ENCODE assay signal across 8 cellular contexts in the genomic region with DNA sequence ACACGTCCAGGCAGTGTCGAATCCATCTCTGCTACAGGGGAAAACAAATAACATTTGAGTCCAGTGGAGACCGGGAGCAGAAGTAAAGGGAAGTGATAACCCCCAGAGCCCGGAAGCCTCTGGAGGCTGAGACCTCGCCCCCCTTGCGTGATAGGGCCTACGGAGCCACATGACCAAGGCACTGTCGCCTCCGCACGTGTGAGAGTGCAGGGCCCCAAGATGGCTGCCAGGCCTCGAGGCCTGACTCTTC. TPM values are rescaled to one million over a fixed set of nuclear protein-coding genes. Genes with fewer than 3 reads are reported as not detected.
A peak's percentile ranks its signal among the peaks of the same experiment; 100 is the strongest.
DNase-seq lines count a peak whose midpoint lies in the region; ATAC-seq and TF ChIP-seq lines count a peak whose summit lies in the region.

No MANE protein-coding gene starts in this region.

- H3K36me3 Mint-ChIP-seq in T-helper 17 cell (ENCODE audit: low read depth) = peaks cover 10% of the 10 kb centered on the region
- H3K36me3 Mint-ChIP-seq in glutamatergic neuron (ENCODE audit: unreplicated experiment) = peaks cover 4% of the 10 kb centered on the region
- H3K36me3 Mint-ChIP-seq in stimulated activated naive B cell treated with anti-CD40 and anti-IgM and Interleukin-4, amounts not matched to agents 10 μg/mL and 1 μg/mL and 100 μg/mL, for 72 hours = peaks cover 73 to 90% of the 10 kb centered on the region in 2 donors

- H3K4me3 Mint-ChIP-seq in T-helper 17 cell = peak overlapping the region; percentile 93
- peak overlapping the region; percentile 98 for H3K4me3 Mint-ChIP-seq in glutamatergic neuron (ENCODE audit: unreplicated experiment)
- H3K4me3 Mint-ChIP-seq in stimulated activated naive B cell treated with anti-CD40 and anti-IgM and Interleukin-4, amounts not matched to agents 10 μg/mL and 1 μg/mL and 100 μg/mL, for 72 hours = peak overlapping the region; percentile 98 to 99

- no peaks in the 10 kb centered on the region for H3K27me3 ChIP-seq in cardiac muscle cell

- ATAC-seq in T-helper 17 cell = no peak
- ATAC-seq in stimulated activated naive B cell treated with anti-CD40 and anti-IgM and Interleukin-4, amounts not matched to agents 10 μg/mL and 1 μg/mL and 100 μg/mL, for 72 hours (replicated peaks) = no peak

- no peaks in the 10 kb centered on the region for H3K4me1 ChIP-seq in cardiac muscle cell (ENCODE audit: low read depth)

- peaks cover 14% of the 10 kb centered on the region for H3K9me3 Mint-ChIP-seq in glutamatergic neuron (ENCODE audit: unreplicated experiment)
- H3K9me3 Mint-ChIP-seq in stimulated activated naive B cell treated with anti-CD40 and anti-IgM and Interleukin-4, amounts not matched to agents 10 μg/mL and 1 μg/mL and 100 μg/mL, for 72 hours = peaks cover 1 to 3% of the 10 kb centered on the region in 2 donors

- H3K4me1 Mint-ChIP-seq in T-helper 17 cell (peaks cover 35% of the 10 kb centered on the region), glutamatergic neuron (ENCODE audit: low read depth, unreplicated experiment) (peaks cover 23% of the 10 kb centered on the region)
- peaks cover 24 to 75% of the 10 kb centered on the region in 2 donors for H3K4me1 Mint-ChIP-seq in stimulated activated naive B cell treated with anti-CD40 and anti-IgM and Interleukin-4, amounts not matched to agents 10 μg/mL and 1 μg/mL and 100 μg/mL, for 72 hours

- peaks cover 39% of the 10 kb centered on the region for H3K36me3 ChIP-seq in cardiac muscle cell

- TF ChIP-seq CTCF in cardiac muscle cell (IDR thresholded peaks at IDR 0.05; ENCODE audit: low read depth, low read length) (no peak), glutamatergic neuron (IDR thresholded peaks at IDR 0.05; ENCODE audit: partially characterized antibody, unreplicated experiment) (no peak)

- intact Hi-C loops in cardiac septum (cut with DNase I) = loop anchor here (5.0 kb wide), 1 partner anchor 320 kb away; a partner anchor contains a TSS

- no peaks in the 10 kb centered on the region for H3K27me3 Mint-ChIP-seq in T-helper 17 cell
- H3K27me3 Mint-ChIP-seq in glutamatergic neuron (ENCODE audit: unreplicated experiment) = peaks cover 10% of the 10 kb centered on the region
- peaks cover 5 to 7% of the 10 kb centered on the region in 2 donors for H3K27me3 Mint-ChIP-seq in stimulated activated naive B cell treated with anti-CD40 and anti-IgM and Interleukin-4, amounts not matched to agents 10 μg/mL and 1 μg/mL and 100 μg/mL, for 72 hours

- peak overlapping the region; percentile 98 for H3K27ac Mint-ChIP-seq in T-helper 17 cell
- H3K27ac Mint-ChIP-seq in glutamatergic neuron (ENCODE audit: unreplicated experiment) = peak overlapping the region; percentile 97
- H3K27ac Mint-ChIP-seq in stimulated activated naive B cell treated with anti-CD40 and anti-IgM and Interleukin-4, amounts not matched to agents 10 μg/mL and 1 μg/mL and 100 μg/mL, for 72 hours = peak overlapping the region; percentile 100

- peak overlapping the region; percentile 80 for H3K27ac ChIP-seq in cardiac muscle cell

- no peaks in the 10 kb centered on the region for H3K9me3 ChIP-seq in cardiac muscle cell (ENCODE audit: low read depth)
- H3K9me3 ChIP-seq in T-helper 17 cell (ENCODE audit: control insufficient read depth, low read length, poor library complexity, severe bottlenecking) = no peaks in the 10 kb centered on the region

- DNase-seq in cardiac muscle cell (ENCODE audit: low read depth in 1 of 2, low spot score in 1 of 2) (no peak), cardiac septum (ENCODE audit: low spot score) (no peak), T-helper 17 cell (no peak), glutamatergic neuron (no peak), RPMI8226 (no peak), DMS53 treated with DMSO at 0.1 percent for 48 hours (lab: John Stamatoyannopoulos, UW; ENCODE audit: unreplicated experiment) (no peak), NCI-H1092 treated with DMSO at 0.1 percent for 48 hours (lab: John Stamatoyannopoulos, UW) (no peak)
- no peak for DNase-seq in stimulated activated naive B cell treated with anti-CD40 and anti-IgM and Interleukin-4, amounts not matched to agents 10 μg/mL and 1 μg/mL and 100 μg/mL, for 72 hours

- peak overlapping the region; percentile 33 for H3K4me3 ChIP-seq in cardiac muscle cell

RNA-seq across cellular contexts. Expression of a gene that starts 7.2 kb away (rescaled TPM):
- total RNA-seq in cardiac muscle cell (0.35 and 0.39 TPM in 2 replicates), cardiac septum (11.4 TPM), T-helper 17 cell (1 to 10 TPM; 3.9 to 8.1 TPM), glutamatergic neuron (ENCODE audit: unreplicated experiment) (not detected)
- 0.23 TPM in 1 of 2 replicates, not detected in the other for polyA plus RNA-seq in cardiac muscle cell

RNA-seq across cellular contexts. Expression of a gene that starts 10.5 kb away (rescaled TPM):
- total RNA-seq in cardiac muscle cell (71.5 and 78.9 TPM in 2 replicates), cardiac septum (33.8 TPM), T-helper 17 cell (10 to 100 TPM; 33.4 to 37.0 TPM), glutamatergic neuron (ENCODE audit: unreplicated experiment) (66.4 TPM)
- polyA plus RNA-seq in cardiac muscle cell = 43.4 and 45.0 TPM in 2 replicates

RNA-seq across cellular contexts. Expression of a gene that starts 11.4 kb away (rescaled TPM):
- total RNA-seq in cardiac muscle cell = 90.9 and 128 TPM in 2 replicates
- polyA plus RNA-seq in cardiac muscle cell = 63.6 and 86.9 TPM in 2 replicates
- 22.4 TPM for total RNA-seq in cardiac septum
- total RNA-seq in T-helper 17 cell = 10 to 100 TPM; 28.9 to 32.7 TPM
- total RNA-seq in glutamatergic neuron (ENCODE audit: unreplicated experiment) = 60.2 TPM

RNA-seq across cellular contexts. Expression of a gene that starts 13.7 kb away (rescaled TPM):
- total RNA-seq in cardiac muscle cell = 3.1 and 7.4 TPM in 2 replicates
- polyA plus RNA-seq in cardiac muscle cell = 2.5 and 3.9 TPM in 2 replicates
- total RNA-seq in cardiac septum = 4.9 TPM
- 1 to 10 TPM; 2.9 to 3.1 TPM for total RNA-seq in T-helper 17 cell
- not detected for total RNA-seq in glutamatergic neuron (ENCODE audit: unreplicated experiment)

RNA-seq across cellular contexts. Expression of a gene that starts 17.6 kb away (rescaled TPM):
- total RNA-seq in cardiac muscle cell (5.4 and 6.5 TPM in 2 replicates), cardiac septum (1.1 TPM), T-helper 17 cell (not detected), glutamatergic neuron (ENCODE audit: unreplicated experiment) (1.7 TPM)
- 5.3 and 5.9 TPM in 2 replicates for polyA plus RNA-seq in cardiac muscle cell
